1 cellular context compared by ENCODE assay signal in the genomic region with DNA sequence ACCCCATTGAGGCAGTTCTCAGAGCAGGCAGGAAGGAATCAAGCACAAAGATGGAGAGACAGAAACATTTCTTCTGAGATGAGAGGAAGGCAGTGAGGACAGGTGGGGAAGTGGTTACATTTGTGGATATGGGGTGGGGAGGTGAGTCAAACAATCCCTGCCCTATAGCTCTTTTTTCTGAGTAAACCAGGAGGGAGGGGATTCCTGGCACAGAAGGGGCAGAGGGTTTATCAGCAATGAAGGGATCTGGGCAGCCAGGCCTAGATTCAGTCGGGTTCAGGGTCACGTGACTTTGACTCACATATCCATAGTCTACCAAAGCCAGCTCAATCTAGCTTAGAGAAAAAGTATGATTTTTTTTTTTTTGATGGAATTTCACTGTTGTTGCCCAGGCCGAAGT.
A peak's percentile ranks its signal among the peaks of the same experiment; 100 is the strongest.
TF ChIP-seq lines count a peak whose summit lies in the region.

No MANE protein-coding gene starts in this region.

TF ChIP-seq in GM12878, 131 proteins besides CTCF, POLR2A, EP300 and RAD21:
- TF ChIP-seq RAD51 (IDR thresholded peaks at IDR 0.05) (peak; percentile 31; the same call in 1 of the 2 replicates), SMAD1 (IDR thresholded peaks at IDR 0.05; ENCODE audit: low read depth, partially characterized antibody) (no peak), ESRRA (IDR thresholded peaks at IDR 0.05; ENCODE audit: low read length) (no peak), SIN3A (IDR thresholded peaks at IDR 0.05; ENCODE audit: low read depth, low read length) (no peak)
- TF ChIP-seq, protein P1, sequence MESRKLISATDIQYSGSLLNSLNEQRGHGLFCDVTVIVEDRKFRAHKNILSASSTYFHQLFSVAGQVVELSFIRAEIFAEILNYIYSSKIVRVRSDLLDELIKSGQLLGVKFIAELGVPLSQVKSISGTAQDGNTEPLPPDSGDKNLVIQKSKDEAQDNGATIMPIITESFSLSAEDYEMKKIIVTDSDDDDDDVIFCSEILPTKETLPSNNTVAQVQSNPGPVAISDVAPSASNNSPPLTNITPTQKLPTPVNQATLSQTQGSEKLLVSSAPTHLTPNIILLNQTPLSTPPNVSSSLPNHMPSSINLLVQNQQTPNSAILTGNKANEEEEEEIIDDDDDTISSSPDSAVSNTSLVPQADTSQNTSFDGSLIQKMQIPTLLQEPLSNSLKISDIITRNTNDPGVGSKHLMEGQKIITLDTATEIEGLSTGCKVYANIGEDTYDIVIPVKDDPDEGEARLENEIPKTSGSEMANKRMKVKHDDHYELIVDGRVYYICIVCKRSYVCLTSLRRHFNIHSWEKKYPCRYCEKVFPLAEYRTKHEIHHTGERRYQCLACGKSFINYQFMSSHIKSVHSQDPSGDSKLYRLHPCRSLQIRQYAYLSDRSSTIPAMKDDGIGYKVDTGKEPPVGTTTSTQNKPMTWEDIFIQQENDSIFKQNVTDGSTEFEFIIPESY (IDR thresholded peaks at IDR 0.05), result no peak
- TF ChIP-seq, protein P2, sequence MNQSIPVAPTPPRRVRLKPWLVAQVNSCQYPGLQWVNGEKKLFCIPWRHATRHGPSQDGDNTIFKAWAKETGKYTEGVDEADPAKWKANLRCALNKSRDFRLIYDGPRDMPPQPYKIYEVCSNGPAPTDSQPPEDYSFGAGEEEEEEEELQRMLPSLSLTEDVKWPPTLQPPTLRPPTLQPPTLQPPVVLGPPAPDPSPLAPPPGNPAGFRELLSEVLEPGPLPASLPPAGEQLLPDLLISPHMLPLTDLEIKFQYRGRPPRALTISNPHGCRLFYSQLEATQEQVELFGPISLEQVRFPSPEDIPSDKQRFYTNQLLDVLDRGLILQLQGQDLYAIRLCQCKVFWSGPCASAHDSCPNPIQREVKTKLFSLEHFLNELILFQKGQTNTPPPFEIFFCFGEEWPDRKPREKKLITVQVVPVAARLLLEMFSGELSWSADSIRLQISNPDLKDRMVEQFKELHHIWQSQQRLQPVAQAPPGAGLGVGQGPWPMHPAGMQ (IDR thresholded peaks at IDR 0.05; ENCODE audit: borderline replicate concordance), result no peak
